ENCODE assay signal across 1 cellular context in genomic region chr1:64890699-64891439, GRCh38.
TF ChIP-seq lines count a peak whose summit lies in the region.

No MANE protein-coding gene starts in this region.

TF ChIP-seq in HEK293, 187 proteins besides CTCF, POLR2A, EP300 and RAD21 (continued from another document):
- TF ChIP-seq ZXDB (tag by site-specific recombination; IDR thresholded peaks at IDR 0.05): no peak
- no peak for TF ChIP-seq ZIC2 (tag by site-specific recombination; IDR thresholded peaks at IDR 0.05)
- TF ChIP-seq KLF8 (tag by site-specific recombination; IDR thresholded peaks at IDR 0.05): no peak
- TF ChIP-seq ZNF350 (tag by site-specific recombination; IDR thresholded peaks at IDR 0.05): no peak
- no peak for TF ChIP-seq PRDM10 (tag by site-specific recombination; IDR thresholded peaks at IDR 0.05)
- TF ChIP-seq ZBTB44 (tag by site-specific recombination; IDR thresholded peaks at IDR 0.05): peak; percentile 62; the same call in 1 of the 2 replicates
- no peak for TF ChIP-seq ZNF791 (tag by site-specific recombination; IDR thresholded peaks at IDR 0.05)
- no peak for TF ChIP-seq ZNF16 (tag by site-specific recombination; IDR thresholded peaks at IDR 0.05; ENCODE audit: low read depth)
- TF ChIP-seq MZF1 (tag by site-specific recombination; IDR thresholded peaks at IDR 0.05; ENCODE audit: borderline replicate concordance): no peak
- TF ChIP-seq ZNF521 (tag by site-specific recombination; IDR thresholded peaks at IDR 0.05): no peak
